Comparison of ENCODE assay signal across 8 cellular contexts in the genomic region with DNA sequence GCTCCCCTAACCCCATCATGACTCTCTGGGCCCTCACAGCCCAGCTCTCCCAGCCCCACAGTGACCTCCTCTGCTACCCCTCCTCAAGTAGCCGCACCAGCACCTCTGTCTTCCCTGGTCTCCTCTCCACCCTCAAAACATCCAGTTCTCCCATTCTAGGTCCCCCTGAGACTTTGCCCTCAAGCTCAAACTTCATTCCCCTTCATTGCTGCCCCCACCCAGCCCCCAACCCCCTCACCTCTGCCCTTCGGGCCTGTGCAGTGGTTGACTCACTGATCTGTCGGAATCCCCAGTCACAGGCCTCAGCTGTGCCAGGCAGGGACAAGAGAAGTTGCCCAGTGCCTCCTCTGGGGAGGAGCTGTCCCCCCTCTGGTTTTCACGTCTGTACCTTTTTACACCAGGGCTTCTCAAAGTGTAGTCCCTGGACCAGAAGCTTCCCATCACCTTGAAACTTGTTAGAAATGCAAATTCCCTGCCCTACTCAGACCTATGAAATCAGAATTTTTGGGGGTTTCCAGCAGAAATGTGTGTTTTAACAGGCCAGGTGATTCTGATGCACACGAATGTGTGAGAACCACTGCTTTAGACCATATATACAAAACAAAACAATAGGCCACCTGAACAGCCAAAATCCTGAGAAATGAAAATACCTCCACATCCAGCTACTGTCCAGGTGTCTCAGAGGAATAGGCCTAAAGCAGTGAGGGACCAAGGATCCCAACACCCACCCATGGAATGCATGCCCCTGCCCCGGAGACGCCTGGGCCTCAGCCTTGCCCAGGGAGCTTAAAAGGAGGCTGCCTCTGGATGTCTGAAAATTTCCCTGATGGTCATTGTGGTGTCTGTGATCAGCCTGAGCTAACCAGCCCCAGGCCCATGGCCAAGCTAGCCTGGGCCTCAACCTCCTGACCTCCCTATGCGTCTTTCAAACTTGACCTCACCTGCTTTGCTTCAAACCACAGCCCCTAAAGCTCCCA. TPM values are rescaled to one million over a fixed set of nuclear protein-coding genes. Genes with fewer than 3 reads are reported as not detected.
DNase-seq lines count a peak whose midpoint lies in the region; ATAC-seq and TF ChIP-seq lines count a peak whose summit lies in the region.

No MANE protein-coding gene starts in this region.

- intact Hi-C loops in CD8-positive, alpha-beta T cell (cut with DNase I, micrococcal nuclease), result loop anchor here (1.0 to 2.0 kb wide), 4 partner anchors 25 to 50 kb away; partner anchors contain the start of genes CCDC102A (in 1 of the 2), CIAPIN1 (in 1 of the 2), COQ9 (in 1 of the 2) and POLR2C (in 1 of the 2)

- no peaks in the 10 kb centered on the region for H3K36me3 ChIP-seq in CD8-positive, alpha-beta T cell (ENCODE audit: insufficient read depth, low read length)
- H3K36me3 ChIP-seq in MM.1S (replicated peaks; ENCODE audit: insufficient read depth, low read length) (no peaks in the 10 kb centered on the region), parathyroid adenoma (ENCODE audit: control insufficient read depth, insufficient read depth, low read length) (no peaks in the 10 kb centered on the region)
- H3K36me3 ChIP-seq in effector memory CD4-positive, alpha-beta T cell (ENCODE audit: control insufficient read depth, insufficient read depth, low read length), result no peaks in the 10 kb centered on the region

- H3K4me1 ChIP-seq in CD8-positive, alpha-beta T cell (ENCODE audit: insufficient read depth, low read length), result peaks cover 18% of the 10 kb centered on the region
- H3K4me1 ChIP-seq in MM.1S (ENCODE audit: low read length) (peaks cover 4% of the 10 kb centered on the region; the same call in 1 of the 2 replicates), parathyroid adenoma (peaks cover 15% of the 10 kb centered on the region)
- peaks cover 8% of the 10 kb centered on the region for H3K4me1 ChIP-seq in effector memory CD4-positive, alpha-beta T cell (ENCODE audit: control insufficient read depth, insufficient read depth, low read length, poor library complexity, severe bottlenecking)

- no peaks in the 10 kb centered on the region for H3K9me3 Mint-ChIP-seq in CD8-positive, alpha-beta T cell

- no peaks in the 10 kb centered on the region for H3K79me2 ChIP-seq in MM.1S (ENCODE audit: low read length)
- peaks cover 5% of the 10 kb centered on the region for H3K79me2 ChIP-seq in parathyroid adenoma

- POLR2A ChIA-PET in CD8-positive, alpha-beta T cell (lab: Charles Lee), result interaction anchor here (0.6 to 2.6 kb wide), 3 partner anchors 25 to 64 kb away, joined by 3 to 16 read pairs (median 11); partner anchors contain the start of genes CCDC102A and POLR2C

- CTCF ChIA-PET in CD8-positive, alpha-beta T cell (lab: Charles Lee), result interaction anchor here (0.6 to 3.0 kb wide), 15 partner anchors 12 to 162 kb away, joined by 3 to 10 read pairs (median 4); partner anchors contain the start of genes ADGRG5, CCDC102A, CIAPIN1 and COQ9

- no peaks in the 10 kb centered on the region for H3K9me3 ChIP-seq in CD8-positive, alpha-beta T cell (ENCODE audit: low read length)
- H3K9me3 ChIP-seq in MM.1S (replicated peaks; ENCODE audit: insufficient read depth, low read length) (no peaks in the 10 kb centered on the region), parathyroid adenoma (ENCODE audit: control insufficient read depth, low read length) (no peaks in the 10 kb centered on the region)
- H3K9me3 ChIP-seq in effector memory CD4-positive, alpha-beta T cell (ENCODE audit: control insufficient read depth, low read length), result no peaks in the 10 kb centered on the region

- H3K27me3 ChIP-seq in CD8-positive, alpha-beta T cell (ENCODE audit: insufficient read depth, low read length), result no peaks in the 10 kb centered on the region
- H3K27me3 ChIP-seq in MM.1S (replicated peaks; ENCODE audit: insufficient read depth, low read length) (no peaks in the 10 kb centered on the region), parathyroid adenoma (ENCODE audit: control insufficient read depth, insufficient read depth, low read length) (no peaks in the 10 kb centered on the region)
- H3K27me3 ChIP-seq in effector memory CD4-positive, alpha-beta T cell (replicated peaks; ENCODE audit: control insufficient read depth, insufficient read depth, low read length, poor library complexity, severe bottlenecking), result no peaks in the 10 kb centered on the region

- no peak for TF ChIP-seq CTCF in CD8-positive, alpha-beta T cell (IDR thresholded peaks at IDR 0.05)
- TF ChIP-seq CTCF in MM.1S (IDR thresholded peaks at IDR 0.05; ENCODE audit: low read length), result no peak
- no peak for TF ChIP-seq CTCF in parathyroid adenoma (IDR thresholded peaks at IDR 0.05)

- H2AFZ ChIP-seq in MM.1S (ENCODE audit: low read length), result peak overlapping the region; percentile 91
- peak overlapping the region; percentile 81 for H2AFZ ChIP-seq in parathyroid adenoma

- no peak overlapping the region for H3K9ac ChIP-seq in MM.1S (ENCODE audit: low read length)
- no peak overlapping the region for H3K9ac ChIP-seq in parathyroid adenoma

- H3K27ac ChIP-seq in CD8-positive, alpha-beta T cell (ENCODE audit: low read depth, low read length), result no peak overlapping the region
- H3K27ac ChIP-seq in MM.1S (ENCODE audit: low read length) (no peak overlapping the region), parathyroid adenoma (peak overlapping the region; percentile 55)
- H3K27ac ChIP-seq in effector memory CD4-positive, alpha-beta T cell (ENCODE audit: insufficient read depth, low read length, poor library complexity, severe bottlenecking), result no peak overlapping the region

- H3K9me2 ChIP-seq in MM.1S (replicated peaks; ENCODE audit: insufficient read depth, low read length), result no peaks in the 10 kb centered on the region

- no peaks in the 10 kb centered on the region for H3K36me3 Mint-ChIP-seq in CD8-positive, alpha-beta T cell

- H3K4me3 Mint-ChIP-seq in CD8-positive, alpha-beta T cell, result peak overlapping the region; percentile 78

- H3K27ac Mint-ChIP-seq in CD8-positive, alpha-beta T cell, result peak overlapping the region; percentile 60

- H3K4me1 Mint-ChIP-seq in CD8-positive, alpha-beta T cell (ENCODE audit: low read depth), result peaks cover 25% of the 10 kb centered on the region

- no peaks in the 10 kb centered on the region for H3K27me3 Mint-ChIP-seq in CD8-positive, alpha-beta T cell (ENCODE audit: low read depth)

- no peak for DNase-seq in CD8-positive, alpha-beta T cell
- DNase-seq in MM.1S (no peak), dermis blood vessel endothelial cell (no peak)
- DNase-seq in effector memory CD4-positive, alpha-beta T cell, result no peak
- DNase-seq in stimulated activated CD4-positive, alpha-beta T cell treated with anti-CD3 and anti-CD28 coated beads, Interleukin-4, amount 100 ng/mL, for 4 hours, result no peak

- no peaks in the 10 kb centered on the region for H3F3A ChIP-seq in MM.1S (ENCODE audit: insufficient read depth, low read length)

- H3K4me3 ChIP-seq in CD8-positive, alpha-beta T cell (ENCODE audit: low read depth, low read length), result peak overlapping the region; percentile 33
- H3K4me3 ChIP-seq in MM.1S (ENCODE audit: low read length) (peak overlapping the region; percentile 42; the same call in 1 of the 2 replicates), parathyroid adenoma (ENCODE audit: low read depth, low read length) (no peak overlapping the region)
- H3K4me3 ChIP-seq in effector memory CD4-positive, alpha-beta T cell (ENCODE audit: insufficient read depth, low read depth, low read length, poor library complexity, severe bottlenecking), result peak overlapping the region; percentile 58

- H3K4me2 ChIP-seq in MM.1S (ENCODE audit: low read depth, low read length) (peak overlapping the region; percentile 76; the same call in 1 of the 2 replicates), parathyroid adenoma (ENCODE audit: low read length) (peak overlapping the region; percentile 39)

- no peak for ATAC-seq in CD8-positive, alpha-beta T cell
- no peak for ATAC-seq in GM21360 (IDR thresholded peaks at IDR 0.05; ENCODE audit: unreplicated experiment)
- no peak for ATAC-seq in GM19455 (IDR thresholded peaks at IDR 0.05; ENCODE audit: unreplicated experiment)

- no peaks in the 10 kb centered on the region for H4K20me1 ChIP-seq in MM.1S (ENCODE audit: insufficient read depth, low read length)

RNA-seq across cellular contexts. Expression of gene DOK4, which starts 0.9 kb away (rescaled TPM):
- total RNA-seq in CD8-positive, alpha-beta T cell, result 1 to 10 TPM; 1.7 to 1.9 TPM
- 21.4 and 21.6 TPM in 2 replicates for total RNA-seq in dermis blood vessel endothelial cell

RNA-seq across cellular contexts. Expression of gene POLR2C, which starts 24.7 kb away (rescaled TPM):
- 100 to 1,000 TPM; 101 to 112 TPM for total RNA-seq in CD8-positive, alpha-beta T cell
- 106 and 118 TPM in 2 replicates for total RNA-seq in dermis blood vessel endothelial cell

RNA-seq across cellular contexts. Expression of gene COQ9, which starts 39.9 kb away (rescaled TPM):
- total RNA-seq in CD8-positive, alpha-beta T cell, result 10 to 100 TPM in 1 of 2 experiments, 1 to 10 TPM in 1; 8.1 to 11.7 TPM
- 55.1 and 58.7 TPM in 2 replicates for total RNA-seq in dermis blood vessel endothelial cell

RNA-seq across cellular contexts. Expression of gene CIAPIN1, which starts 40.0 kb away (rescaled TPM):
- total RNA-seq in CD8-positive, alpha-beta T cell, result 10 to 100 TPM; 28.6 to 29.7 TPM
- total RNA-seq in dermis blood vessel endothelial cell, result 70.5 and 92.1 TPM in 2 replicates

RNA-seq across cellular contexts. Expression of gene CCDC102A, which starts 49.2 kb away (rescaled TPM):
- total RNA-seq in CD8-positive, alpha-beta T cell, result 1 to 10 TPM; 2.1 to 3.1 TPM
- 12.6 and 25.5 TPM in 2 replicates for total RNA-seq in dermis blood vessel endothelial cell
